In genomic region chr11:5983443-5983842, GRCh38 we compare ENCODE assay signal across 25 cellular contexts. TPM values are rescaled to one million over a fixed set of nuclear protein-coding genes. Genes with fewer than 3 reads are reported as not detected.
DNase-seq lines count a peak whose midpoint lies in the region; ATAC-seq, FAIRE-seq and TF ChIP-seq lines count a peak whose summit lies in the region.
"Had no signal": no experiment of that assay in that cellular context is flagged by ENCODE, and none has a peak within 500 bp of the region (broad histone marks: within the 10 kb centered on the region; RNA-seq: fewer than 3 reads in every experiment).

No MANE protein-coding gene starts in this region.

- peaks cover 2% of the 10 kb centered on the region; the same call in 1 of the 2 replicates for H3K27me3 ChIP-seq in Panc1 (ENCODE audit: control insufficient read depth, insufficient read depth, low read length)
- H3K27me3 ChIP-seq in mesendoderm (ENCODE audit: insufficient read depth, low read length, poor library complexity): no peaks in the 10 kb centered on the region
- H3K27me3 ChIP-seq: BE2C, SJSA1 had no signal

- no peak overlapping the region for H3K56ac ChIP-seq in mesendoderm (ENCODE audit: low read length)

- H3K79me1 ChIP-seq in mesendoderm (ENCODE audit: low read length): no peaks in the 10 kb centered on the region

- TF ChIP-seq CTCF in Panc1 (IDR thresholded peaks at IDR 0.05): peak; percentile 16; the same call in 1 of the 2 replicates

- peak overlapping the region; percentile 10 for H3K27ac Mint-ChIP-seq in activated T-cell treated with anti-CD3 and anti-CD28 coated beads, Interleukin-2, amount 50 U/mL, for 72 hours
- no peak overlapping the region for H3K27ac Mint-ChIP-seq in activated T-cell treated with anti-CD3 and anti-CD28 coated beads, Interleukin-2, amount 50 U/mL, for 24 hours
- H3K27ac Mint-ChIP-seq: CD4-positive, alpha-beta T cell had no signal

- no peak overlapping the region for H2AK5ac ChIP-seq in mesendoderm (ENCODE audit: low read length)

- POLR2A ChIA-PET in Panc1 (lab: Charles Lee): no interaction called here

- no peak overlapping the region for H3K4me2 ChIP-seq in mesendoderm (ENCODE audit: low read length)

- H3K18ac ChIP-seq in mesendoderm (ENCODE audit: low read length): no peak overlapping the region

- no peak overlapping the region for H2BK15ac ChIP-seq in mesendoderm (replicated peaks; ENCODE audit: low read depth)

- no peak overlapping the region for H4K8ac ChIP-seq in mesendoderm (ENCODE audit: low read depth, low read length)

- H3K79me2 ChIP-seq in mesendoderm (ENCODE audit: control insufficient read depth, insufficient read depth, low read length): no peaks in the 10 kb centered on the region

- in situ Hi-C loops in Panc1 (cut with HindIII; ENCODE audit: low pct_unique_long_range_greater_than_20kb, low sequenced_read_pairs): no loop called here

- H4K5ac ChIP-seq in mesendoderm (ENCODE audit: low read length): no peak overlapping the region

- H3K9me3 Mint-ChIP-seq in activated T-cell treated with anti-CD3 and anti-CD28 coated beads, Interleukin-2, amount 50 U/mL, for 72 hours: peaks cover 3 to 7% of the 10 kb centered on the region in 2 donors
- peaks cover 3% of the 10 kb centered on the region for H3K9me3 Mint-ChIP-seq in activated T-cell treated with anti-CD3 and anti-CD28 coated beads, Interleukin-2, amount 50 U/mL, for 24 hours

- H3K36me3 Mint-ChIP-seq in activated T-cell treated with anti-CD3 and anti-CD28 coated beads, Interleukin-2, amount 50 U/mL, for 72 hours (ENCODE audit: insufficient read depth in 2 of 2): no peaks in the 10 kb centered on the region
- no peaks in the 10 kb centered on the region for H3K36me3 Mint-ChIP-seq in activated T-cell treated with anti-CD3 and anti-CD28 coated beads, Interleukin-2, amount 50 U/mL, for 24 hours (ENCODE audit: low read depth)

- H3K36me3 ChIP-seq in Panc1 (ENCODE audit: control insufficient read depth, insufficient read depth, low read length) (no peaks in the 10 kb centered on the region), mesendoderm (ENCODE audit: control insufficient read depth, insufficient read depth, low read length) (no peaks in the 10 kb centered on the region)
- H3K36me3 ChIP-seq: BE2C, HAP-1, SJSA1 had no signal

- ATAC-seq in activated T-cell treated with anti-CD3 and anti-CD28 coated beads, Interleukin-2, amount 50 U/mL, for 72 hours (replicated peaks in 1 of 2): no peak
- no peak for ATAC-seq in Panc1
- ATAC-seq: HepG2, PC-3 had no signal

- no peak overlapping the region for H3K27ac ChIP-seq in Panc1 (ENCODE audit: low read length)
- H3K27ac ChIP-seq in mesendoderm (ENCODE audit: low read depth, low read length): no peak overlapping the region
- H3K27ac ChIP-seq: RWPE1, SJSA1 had no signal

- H3K4me3 ChIP-seq in Panc1 (ENCODE audit: low read depth in 2 of 2, low read length in 2 of 2) (no peak overlapping the region), mesendoderm (ENCODE audit: low read length) (no peak overlapping the region)
- H3K4me3 ChIP-seq: HAP-1, SJSA1 had no signal

- no TSS peak for BruUV-seq in Panc1 (replicated peaks; lab: Mats Ljungman, UMichigan)

- H3K4me1 ChIP-seq in Panc1 (ENCODE audit: control insufficient read depth, insufficient read depth, low read length) (no peaks in the 10 kb centered on the region), mesendoderm (ENCODE audit: control insufficient read depth, low read depth, low read length) (no peaks in the 10 kb centered on the region)
- H3K4me1 ChIP-seq: BE2C, HAP-1, SJSA1 had no signal

- CTCF ChIA-PET in Panc1 (lab: Charles Lee): no interaction called here

- H3K4ac ChIP-seq in mesendoderm (ENCODE audit: low read depth, low read length): no peak overlapping the region

- WGBS in mesendoderm (ENCODE audit: extremely low coverage, insufficient coverage, low lambda C conversion rate): no CpG with 5 or more reads among the region's 1 CpG

- H3K27me3 Mint-ChIP-seq in activated T-cell treated with anti-CD3 and anti-CD28 coated beads, Interleukin-2, amount 50 U/mL, for 72 hours (ENCODE audit: low read depth): peaks cover 21% of the 10 kb centered on the region
- H3K27me3 Mint-ChIP-seq in activated T-cell treated with anti-CD3 and anti-CD28 coated beads, Interleukin-2, amount 50 U/mL, for 24 hours: peaks cover 44% of the 10 kb centered on the region

- no peak overlapping the region for H2BK120ac ChIP-seq in mesendoderm (ENCODE audit: low read depth, low read length)

- H3K9ac ChIP-seq in mesendoderm (ENCODE audit: low read length): no peak overlapping the region

- no peaks in the 10 kb centered on the region for H3K4me1 Mint-ChIP-seq in activated T-cell treated with anti-CD3 and anti-CD28 coated beads, Interleukin-2, amount 50 U/mL, for 72 hours (ENCODE audit: low read depth)
- H3K4me1 Mint-ChIP-seq in activated T-cell treated with anti-CD3 and anti-CD28 coated beads, Interleukin-2, amount 50 U/mL, for 24 hours (ENCODE audit: low read depth): no peaks in the 10 kb centered on the region

- no peak overlapping the region for H2BK5ac ChIP-seq in mesendoderm (ENCODE audit: low read length)

- no peak for FAIRE-seq in GM19239 (lab: Jason Lieb, UNC)
- FAIRE-seq: HepG2 had no signal

- H3K23ac ChIP-seq in mesendoderm (ENCODE audit: low read length): no peak overlapping the region

- H3K4me3 Mint-ChIP-seq in activated T-cell treated with anti-CD3 and anti-CD28 coated beads, Interleukin-2, amount 50 U/mL, for 72 hours: no peak overlapping the region
- no peak overlapping the region for H3K4me3 Mint-ChIP-seq in activated T-cell treated with anti-CD3 and anti-CD28 coated beads, Interleukin-2, amount 50 U/mL, for 24 hours
- H3K4me3 Mint-ChIP-seq: CD4-positive, alpha-beta T cell had no signal

- DNase-seq in activated T-cell treated with anti-CD3 and anti-CD28 coated beads, Interleukin-2, amount 50 U/mL, for 72 hours: no peak
- no peak for DNase-seq in activated T-cell treated with anti-CD3 and anti-CD28 coated beads, Interleukin-2, amount 50 U/mL, for 24 hours
- no peak for DNase-seq in Panc1 (ENCODE audit: low read depth, low spot score)
- DNase-seq in mesendoderm: peak; percentile 6
- no peak for DNase-seq in foreskin melanocyte
- DNase-seq in NK-92 treated with Interleukin-12 subunit alpha and Interleukin-12 subunit beta, amount 100 ng/mL, for 24 hours (lab: John Stamatoyannopoulos, UW): no peak
- no peak for DNase-seq in GM19239 (ENCODE audit: insufficient read length, low spot score)
- DNase-seq: BE2C; Calu3; CD4-positive, alpha-beta T cell; EL; KBM-7; MV-4-11; NCI-H1417 treated with DMSO at 0.1 percent for 48 hours; NCI-H1930; NCI-H226; NCI-H524; NCI-H82; PC-3; SW 1271 had no signal

- no peaks in the 10 kb centered on the region for H3K9me3 ChIP-seq in Panc1 (ENCODE audit: control insufficient read depth, insufficient read depth, low read depth, low read length)
- H3K9me3 ChIP-seq: BE2C, HAP-1, SJSA1 had no signal

- intact Hi-C loops in Panc1 (cut with micrococcal nuclease; ENCODE audit: unreplicated experiment): no loop called here

RNA-seq across cellular contexts. Expression of gene OR52L1, which starts 3.3 kb away (rescaled TPM):
- total RNA-seq in activated T-cell treated with anti-CD3 and anti-CD28 coated beads, Interleukin-2, amount 50 U/mL, for 72 hours: not detected
- total RNA-seq in Panc1 (2021; ENCODE audit: unreplicated experiment): not detected
- not detected for polyA plus RNA-seq in Panc1 (2012; ENCODE audit: insufficient read length)
- not detected for polyA plus RNA-seq in mesendoderm (2013, experiment 1 of 2)
- not detected for polyA plus RNA-seq in mesendoderm (2013, experiment 2 of 2)
- total RNA-seq: A172; Calu3; CD4-positive, alpha-beta T cell; HepG2; PC-3; SJSA1 had no signal
- polyA plus RNA-seq: HepG2 had no signal

RNA-seq across cellular contexts. Expression of gene OR56A5, which starts 15.1 kb away (rescaled TPM):
- not detected for total RNA-seq in activated T-cell treated with anti-CD3 and anti-CD28 coated beads, Interleukin-2, amount 50 U/mL, for 72 hours
- total RNA-seq in Panc1 (2021; ENCODE audit: unreplicated experiment): not detected
- not detected for polyA plus RNA-seq in Panc1 (2012; ENCODE audit: insufficient read length)
- polyA plus RNA-seq in mesendoderm (2013, experiment 1 of 2): not detected
- not detected for polyA plus RNA-seq in mesendoderm (2013, experiment 2 of 2)
- total RNA-seq: A172; Calu3; CD4-positive, alpha-beta T cell; HepG2; PC-3; SJSA1 had no signal
- polyA plus RNA-seq: HepG2 had no signal

RNA-seq across cellular contexts. Expression of gene OR56A4, which starts 23.3 kb away (rescaled TPM):
- not detected for total RNA-seq in activated T-cell treated with anti-CD3 and anti-CD28 coated beads, Interleukin-2, amount 50 U/mL, for 72 hours
- total RNA-seq in Panc1 (2021; ENCODE audit: unreplicated experiment): not detected
- not detected for polyA plus RNA-seq in Panc1 (2012; ENCODE audit: insufficient read length)
- polyA plus RNA-seq in mesendoderm (2013, experiment 1 of 2): not detected
- not detected for polyA plus RNA-seq in mesendoderm (2013, experiment 2 of 2)
- total RNA-seq: A172; CD4-positive, alpha-beta T cell; HepG2; PC-3; SJSA1 had no signal
- polyA plus RNA-seq: HepG2 had no signal

RNA-seq across cellular contexts. Expression of gene OR56A3, which starts 41.4 kb away (rescaled TPM):
- total RNA-seq in activated T-cell treated with anti-CD3 and anti-CD28 coated beads, Interleukin-2, amount 50 U/mL, for 72 hours: not detected
- total RNA-seq in Panc1 (2021; ENCODE audit: unreplicated experiment): not detected
- not detected for polyA plus RNA-seq in Panc1 (2012; ENCODE audit: insufficient read length)
- not detected for polyA plus RNA-seq in mesendoderm (2013, experiment 1 of 2)
- polyA plus RNA-seq in mesendoderm (2013, experiment 2 of 2): not detected
- total RNA-seq: A172; Calu3; CD4-positive, alpha-beta T cell; HepG2; PC-3; SJSA1 had no signal
- polyA plus RNA-seq: HepG2 had no signal

RNA-seq across cellular contexts. Expression of gene OR56A1, which starts 47.1 kb away (rescaled TPM):
- not detected for total RNA-seq in activated T-cell treated with anti-CD3 and anti-CD28 coated beads, Interleukin-2, amount 50 U/mL, for 72 hours
- not detected for total RNA-seq in Panc1 (2021; ENCODE audit: unreplicated experiment)
- polyA plus RNA-seq in Panc1 (2012; ENCODE audit: insufficient read length): not detected
- polyA plus RNA-seq in mesendoderm (2013, experiment 1 of 2): not detected
- not detected for polyA plus RNA-seq in mesendoderm (2013, experiment 2 of 2)
- total RNA-seq: A172; Calu3; CD4-positive, alpha-beta T cell; HepG2; PC-3; SJSA1 had no signal
- polyA plus RNA-seq: HepG2 had no signal
